ENCODE assay signal across 7 cellular contexts in the genomic region with DNA sequence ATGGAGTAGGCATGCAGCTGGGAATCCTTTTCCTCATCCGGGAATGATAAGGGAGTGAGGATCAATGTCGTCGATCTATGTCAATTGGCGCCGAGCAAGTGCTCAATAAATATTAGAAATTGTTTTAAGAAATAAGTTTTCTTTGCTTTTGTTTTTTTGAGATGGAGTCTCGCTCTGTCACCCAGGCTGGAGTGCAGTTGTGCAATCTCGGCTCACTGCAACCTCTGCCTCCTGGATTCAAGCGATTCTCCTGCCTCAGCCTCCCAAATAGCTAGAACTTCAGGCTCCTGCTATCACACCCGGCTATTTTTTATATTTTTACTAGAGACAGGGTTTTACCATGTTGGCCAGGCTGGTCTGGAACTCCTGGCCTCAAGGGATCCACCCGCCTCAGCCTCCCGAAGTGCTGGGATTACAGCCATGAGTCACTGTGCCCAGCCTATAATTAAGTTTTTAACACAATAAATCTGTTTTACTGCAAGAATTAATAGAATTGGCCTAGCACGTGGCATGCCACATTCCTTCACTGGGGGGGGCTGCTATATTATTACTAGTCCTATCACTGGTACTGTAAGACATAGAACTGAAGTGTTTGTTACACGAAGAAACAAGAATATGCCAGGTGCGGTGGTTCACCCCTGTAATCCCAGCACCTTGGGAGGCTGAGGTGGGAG.
A peak's percentile ranks its signal among the peaks of the same experiment; 100 is the strongest.
DNase-seq lines count a peak whose midpoint lies in the region; TF ChIP-seq lines count a peak whose summit lies in the region.
"Not testable (repeated sequence)": the region's sequence is repeated elsewhere in the genome, so short reads cannot be mapped to it uniquely, and the experiment has no call there.

No MANE protein-coding gene starts in this region.

- TF ChIP-seq EP300 in SK-N-SH (IDR thresholded peaks at IDR 0.05; ENCODE audit: borderline replicate concordance in 1 of 2, low read depth in 1 of 2, low read length in 1 of 2), result not testable (repeated sequence)

- not testable (repeated sequence) for H3K27me3 ChIP-seq in Karpas-422 (ENCODE audit: low read length); SK-N-SH (ENCODE audit: insufficient read depth); left ventricle myocardium inferior (ENCODE audit: low read depth); skeletal muscle satellite cell (ENCODE audit: control insufficient read depth, insufficient read depth, low read length)

- peaks cover 31% of the 10 kb centered on the region for H3K4me1 Mint-ChIP-seq in nephron progenitor cell

- CTCF ChIA-PET in SK-N-SH (lab: Yijun Ruan, JAX), result interaction anchor here (0.6 to 4.6 kb wide), 11 partner anchors 9 to 512 kb away, joined by 3 to 38 read pairs (median 4); no protein-coding TSS in a partner anchor

- H3K9me3 Mint-ChIP-seq in nephron progenitor cell, result not testable (repeated sequence)

- not testable (repeated sequence) for TF ChIP-seq CTCF in SK-N-SH (IDR thresholded peaks at IDR 0.05); left ventricle myocardium inferior (IDR thresholded peaks at IDR 0.05; ENCODE audit: borderline replicate concordance); nephron progenitor cell (IDR thresholded peaks at IDR 0.05)

- POLR2A ChIA-PET in SK-N-SH (lab: Yijun Ruan, JAX), result not testable (repeated sequence)

- not testable (repeated sequence) for H2AFZ ChIP-seq in Karpas-422 (ENCODE audit: low read length); SK-N-SH (ENCODE audit: low read depth)

- H3K36me3 Mint-ChIP-seq in nephron progenitor cell (ENCODE audit: low read depth), result peaks cover 74% of the 10 kb centered on the region

- peaks cover 80% of the 10 kb centered on the region for H3K4me1 ChIP-seq in Karpas-422 (ENCODE audit: low read length)
- peaks cover 0 to 44% of the 10 kb centered on the region in 2 experiments; a peak in 2 of 4 replicates for H3K4me1 ChIP-seq in SK-N-SH (ENCODE audit: control insufficient read depth in 1 of 2, insufficient read depth in 2 of 2, low read depth in 1 of 2, low read length in 1 of 2)
- H3K4me1 ChIP-seq in left ventricle myocardium inferior, result peaks cover 52% of the 10 kb centered on the region
- peaks cover 16% of the 10 kb centered on the region for H3K4me1 ChIP-seq in skeletal muscle satellite cell (ENCODE audit: control insufficient read depth, insufficient read depth, low read length)

- peaks cover 64% of the 10 kb centered on the region for H3K79me2 ChIP-seq in Karpas-422 (ENCODE audit: low read length)
- H3K79me2 ChIP-seq in SK-N-SH (ENCODE audit: insufficient read depth), result peaks cover 75% of the 10 kb centered on the region

- H3F3A ChIP-seq in SK-N-SH (replicated peaks; ENCODE audit: insufficient read depth), result not testable (repeated sequence)

- intact Hi-C loops in left ventricle myocardium inferior (cut with micrococcal nuclease), result not testable (repeated sequence)

- peak overlapping the region; percentile 68 for H3K4me2 ChIP-seq in Karpas-422 (ENCODE audit: low read depth, low read length, poor library complexity, severe bottlenecking)
- not testable (repeated sequence) for H3K4me2 ChIP-seq in SK-N-SH; skeletal muscle satellite cell (ENCODE audit: low read length)

- H3K9me2 ChIP-seq in Karpas-422 (replicated peaks; ENCODE audit: insufficient read depth, low read length); SK-N-SH: not testable (repeated sequence)

- peak overlapping the region; percentile 88 for H3K27ac Mint-ChIP-seq in nephron progenitor cell

- peak overlapping the region; percentile 45 for H3K4me3 ChIP-seq in Karpas-422 (ENCODE audit: low read length)
- not testable (repeated sequence) for H3K4me3 ChIP-seq in SK-N-SH (ENCODE audit: low read depth in 2 of 2, low read length in 1 of 2); left ventricle myocardium inferior; skeletal muscle satellite cell (ENCODE audit: low read length)

- H3K27me3 Mint-ChIP-seq in nephron progenitor cell (ENCODE audit: low read depth, poor library complexity), result not testable (repeated sequence)

- not testable (repeated sequence) for H4K20me1 ChIP-seq in Karpas-422 (ENCODE audit: insufficient read depth, low read depth, low read length); SK-N-SH (ENCODE audit: insufficient read depth)

- peak; percentile 39 for DNase-seq in GM04503 (ENCODE audit: low read depth)
- not testable (repeated sequence) for DNase-seq in Karpas-422, SK-N-SH, left ventricle myocardium inferior, nephron progenitor cell

- 82% methylated on average over 14 of the region's 14 CpGs for WGBS in SK-N-SH (ENCODE audit: low lambda C conversion rate)

- peaks cover 33% of the 10 kb centered on the region for H3K36me3 ChIP-seq in Karpas-422 (ENCODE audit: insufficient read depth, low read length)
- peaks cover 10 to 53% of the 10 kb centered on the region in 2 experiments for H3K36me3 ChIP-seq in SK-N-SH (replicated peaks in 1 of 2; ENCODE audit: control insufficient read depth in 1 of 2, insufficient read depth in 2 of 2, low read length in 1 of 2)
- peaks cover 42% of the 10 kb centered on the region for H3K36me3 ChIP-seq in left ventricle myocardium inferior
- peaks cover 62% of the 10 kb centered on the region for H3K36me3 ChIP-seq in skeletal muscle satellite cell (ENCODE audit: insufficient read depth, low read length)

- peak overlapping the region; percentile 67 for H3K9ac ChIP-seq in Karpas-422 (ENCODE audit: low read length)
- H3K9ac ChIP-seq in SK-N-SH, result not testable (repeated sequence)
- H3K9ac ChIP-seq in skeletal muscle satellite cell (ENCODE audit: low read depth, low read length), result peak overlapping the region; percentile 21

- peak overlapping the region; percentile 97 for H3K27ac ChIP-seq in Karpas-422 (ENCODE audit: low read length)
- peak overlapping the region; percentile 8 to 94; a peak in 2 of 4 replicates for H3K27ac ChIP-seq in SK-N-SH (ENCODE audit: low read depth in 2 of 2, low read length in 1 of 2)
- peak overlapping the region; percentile 10 for H3K27ac ChIP-seq in angular gyrus (ENCODE audit: low read depth, low read length)
- peak overlapping the region; percentile 16 for H3K27ac ChIP-seq in left ventricle myocardium inferior (replicated peaks)

- not testable (repeated sequence) for H3K9me3 ChIP-seq in Karpas-422 (ENCODE audit: low read length); SK-N-SH; left ventricle myocardium inferior (replicated peaks); skeletal muscle satellite cell (replicated peaks; ENCODE audit: low read length)

- not testable (repeated sequence) for TF ChIP-seq RAD21 in SK-N-SH (IDR thresholded peaks at IDR 0.05; ENCODE audit: low read length)

- not testable (repeated sequence) for H3K4me3 Mint-ChIP-seq in nephron progenitor cell

TF ChIP-seq in SK-N-SH, 30 proteins besides CTCF, POLR2A, EP300 and RAD21:
- peak; percentile 3; the same call in 1 of the 2 replicates for TF ChIP-seq MXI1 (IDR thresholded peaks at IDR 0.05; ENCODE audit: low read depth, low read length)
TF ChIP-seq in SK-N-SH: peak in this region for 1; not testable (repeated sequence) for 29.

Comparison
In these comparisons a context has a peak if more than half of its experiments do, and no peak if none do; other contexts are left out.
1. H3K27ac ChIP-seq: peak in every context shown above with its lines; median percentile 97 in Karpas-422; 51 in SK-N-SH; 16 in left ventricle myocardium inferior; 10 in angular gyrus.